In genomic region chr12:80262372-80263170, GRCh38 we compare ENCODE assay signal across 22 cellular contexts.
DNase-seq lines count a peak whose midpoint lies in the region; ATAC-seq, FAIRE-seq and TF ChIP-seq lines count a peak whose summit lies in the region.
"Had no signal": no experiment of that assay in that cellular context is flagged by ENCODE, and none has a peak within 500 bp of the region (broad histone marks: within the 10 kb centered on the region; RNA-seq: fewer than 3 reads in every experiment).

No MANE protein-coding gene starts in this region.

- DNase-seq in AG20443 (ENCODE audit: low spot score) (peak; percentile 24), HT1080 (ENCODE audit: low read depth) (peak; percentile 54), astrocyte (ENCODE audit: low read depth) (no peak), kidney tubule cell (ENCODE audit: low spot score) (peak; percentile 94), NCI-H2081 treated with DMSO at 0.1 percent for 48 hours (lab: John Stamatoyannopoulos, UW) (no peak), NCI-H2107 treated with DMSO at 0.1 percent for 48 hours (lab: John Stamatoyannopoulos, UW; ENCODE audit: unreplicated experiment) (no peak)
- no peak for DNase-seq in activated naive CD4-positive, alpha-beta T cell treated with anti-CD3 and anti-CD28 coated beads, Interleukin-2, amount 10 ng/mL, durations not matched to agents 7 days and 5 days
- DNase-seq: activated naive CD4-positive, alpha-beta T cell; activated T-cell treated with anti-CD3 and anti-CD28 coated beads, Interleukin-2, amount 50 U/mL, for 24 hours; aorta; DND-41; heart left ventricle; left ventricle myocardium inferior; mucosa of descending colon; NCI-H1694 treated with DMSO at 0.1 percent for 48 hours; NCI-H226; Peyer's patch; SK-N-SH; stimulated activated CD4-positive, alpha-beta T cell treated with anti-CD3 and anti-CD28 coated beads, Interleukin-2, amount 100 ng/mL, for 24 hours; stimulated activated naive B cell treated with anti-CD40 and anti-IgM and Interleukin-4, amounts not matched to agents 10 μg/mL and 1 μg/mL and 100 μg/mL, for 72 hours; T-helper 9 cell had no signal

- no peak overlapping the region for H2AFZ ChIP-seq in astrocyte (ENCODE audit: low read depth, low read length)

- no peaks in the 10 kb centered on the region for H3K9me3 Mint-ChIP-seq in astrocyte (ENCODE audit: unreplicated experiment)
- no peaks in the 10 kb centered on the region for H3K9me3 Mint-ChIP-seq in activated naive CD4-positive, alpha-beta T cell treated with anti-CD3 and anti-CD28 coated beads, Interleukin-2, amount 10 ng/mL, durations not matched to agents 7 days and 5 days
- H3K9me3 Mint-ChIP-seq: activated T-cell treated with anti-CD3 and anti-CD28 coated beads, Interleukin-2, amount 50 U/mL, for 24 hours; stimulated activated naive B cell treated with anti-CD40 and anti-IgM and Interleukin-4, amounts not matched to agents 10 μg/mL and 1 μg/mL and 100 μg/mL, for 72 hours had no signal

- H3K9ac ChIP-seq in astrocyte (ENCODE audit: low read length), result no peak overlapping the region
- H3K9ac ChIP-seq: SK-N-SH had no signal

- no peaks in the 10 kb centered on the region for H3K27me3 ChIP-seq in astrocyte (ENCODE audit: insufficient read depth, low read length)
- H3K27me3 ChIP-seq: heart left ventricle, Peyer's patch had no signal

- no peak overlapping the region for H3K27ac Mint-ChIP-seq in astrocyte (ENCODE audit: unreplicated experiment)
- H3K27ac Mint-ChIP-seq in activated naive CD4-positive, alpha-beta T cell treated with anti-CD3 and anti-CD28 coated beads, Interleukin-2, amount 10 ng/mL, durations not matched to agents 7 days and 5 days, result no peak overlapping the region
- H3K27ac Mint-ChIP-seq: activated T-cell treated with anti-CD3 and anti-CD28 coated beads, Interleukin-2, amount 50 U/mL, for 24 hours; stimulated activated naive B cell treated with anti-CD40 and anti-IgM and Interleukin-4, amounts not matched to agents 10 μg/mL and 1 μg/mL and 100 μg/mL, for 72 hours had no signal

- TF ChIP-seq CTCF in astrocyte (IDR thresholded peaks at IDR 0.05; ENCODE audit: insufficient read depth, low read depth, low read length), result no peak

- H3K27ac ChIP-seq in astrocyte (ENCODE audit: low read depth, low read length), result no peak overlapping the region
- H3K27ac ChIP-seq: heart left ventricle, left ventricle myocardium inferior, Peyer's patch had no signal

- FAIRE-seq in astrocyte (lab: Jason Lieb, UNC), result peak; percentile 43

- H3K36me3 ChIP-seq in astrocyte (ENCODE audit: insufficient read depth, low read length), result no peaks in the 10 kb centered on the region
- H3K36me3 ChIP-seq: heart left ventricle, left ventricle myocardium inferior, Peyer's patch had no signal

- H3K4me1 Mint-ChIP-seq in astrocyte (ENCODE audit: low read depth, unreplicated experiment), result peaks cover 3% of the 10 kb centered on the region
- H3K4me1 Mint-ChIP-seq in activated naive CD4-positive, alpha-beta T cell treated with anti-CD3 and anti-CD28 coated beads, Interleukin-2, amount 10 ng/mL, durations not matched to agents 7 days and 5 days, result no peaks in the 10 kb centered on the region
- H3K4me1 Mint-ChIP-seq: stimulated activated naive B cell treated with anti-CD40 and anti-IgM and Interleukin-4, amounts not matched to agents 10 μg/mL and 1 μg/mL and 100 μg/mL, for 72 hours had no signal

- no peaks in the 10 kb centered on the region for H3K79me2 ChIP-seq in astrocyte (ENCODE audit: insufficient read depth, low read length)

- no peaks in the 10 kb centered on the region for H3K36me3 Mint-ChIP-seq in astrocyte (ENCODE audit: low read depth, unreplicated experiment)
- no peaks in the 10 kb centered on the region for H3K36me3 Mint-ChIP-seq in activated naive CD4-positive, alpha-beta T cell treated with anti-CD3 and anti-CD28 coated beads, Interleukin-2, amount 10 ng/mL, durations not matched to agents 7 days and 5 days
- H3K36me3 Mint-ChIP-seq: stimulated activated naive B cell treated with anti-CD40 and anti-IgM and Interleukin-4, amounts not matched to agents 10 μg/mL and 1 μg/mL and 100 μg/mL, for 72 hours had no signal

- no peak overlapping the region for H3K4me3 Mint-ChIP-seq in astrocyte (ENCODE audit: unreplicated experiment)
- no peak overlapping the region for H3K4me3 Mint-ChIP-seq in activated naive CD4-positive, alpha-beta T cell treated with anti-CD3 and anti-CD28 coated beads, Interleukin-2, amount 10 ng/mL, durations not matched to agents 7 days and 5 days
- H3K4me3 Mint-ChIP-seq: activated T-cell treated with anti-CD3 and anti-CD28 coated beads, Interleukin-2, amount 50 U/mL, for 24 hours; stimulated activated naive B cell treated with anti-CD40 and anti-IgM and Interleukin-4, amounts not matched to agents 10 μg/mL and 1 μg/mL and 100 μg/mL, for 72 hours had no signal

- no peaks in the 10 kb centered on the region for H3K4me1 ChIP-seq in astrocyte (ENCODE audit: insufficient read depth, low read length)
- H3K4me1 ChIP-seq: heart left ventricle, left ventricle myocardium inferior, Peyer's patch had no signal

- no peaks in the 10 kb centered on the region for H3K9me3 ChIP-seq in astrocyte (ENCODE audit: insufficient read depth, low read depth, low read length)
- H3K9me3 ChIP-seq: heart left ventricle, left ventricle myocardium inferior, mucosa of descending colon, Peyer's patch, SK-N-SH had no signal

- no peak overlapping the region for H3K4me2 ChIP-seq in astrocyte (ENCODE audit: low read length)
- H3K4me2 ChIP-seq: SK-N-SH had no signal

- CTCF ChIA-PET in activated naive CD4-positive, alpha-beta T cell treated with anti-CD3 and anti-CD28 coated beads, Interleukin-2, amount 10 ng/mL, durations not matched to agents 7 days and 5 days (lab: Charles Lee), result no interaction called here

- H4K20me1 ChIP-seq in astrocyte (ENCODE audit: insufficient read depth, low read length), result no peaks in the 10 kb centered on the region

- no peak overlapping the region for H3K4me3 ChIP-seq in astrocyte (ENCODE audit: insufficient read depth, low read depth, low read length)
- H3K4me3 ChIP-seq: heart left ventricle, left ventricle myocardium inferior, mucosa of descending colon, Peyer's patch had no signal

- no peaks in the 10 kb centered on the region for H3K27me3 Mint-ChIP-seq in astrocyte (ENCODE audit: low read depth, unreplicated experiment)
- H3K27me3 Mint-ChIP-seq in activated naive CD4-positive, alpha-beta T cell treated with anti-CD3 and anti-CD28 coated beads, Interleukin-2, amount 10 ng/mL, durations not matched to agents 7 days and 5 days, result no peaks in the 10 kb centered on the region
- H3K27me3 Mint-ChIP-seq: stimulated activated naive B cell treated with anti-CD40 and anti-IgM and Interleukin-4, amounts not matched to agents 10 μg/mL and 1 μg/mL and 100 μg/mL, for 72 hours had no signal

- no peak for ATAC-seq in GM19328 (IDR thresholded peaks at IDR 0.05; ENCODE audit: unreplicated experiment)
- ATAC-seq: heart left ventricle; mucosa of descending colon; stimulated activated naive B cell treated with anti-CD40 and anti-IgM and Interleukin-4, amounts not matched to agents 10 μg/mL and 1 μg/mL and 100 μg/mL, for 72 hours had no signal

Comparison
In these comparisons a context has a peak if more than half of its experiments do, and no peak if none do; other contexts are left out.
1. DNase-seq: peak in AG20443 (single experiment), HT1080 (single experiment) and kidney tubule cell (single experiment); none in astrocyte (single experiment), NCI-H2081 treated with DMSO at 0.1 percent for 48 hours (single experiment), NCI-H2107 treated with DMSO at 0.1 percent for 48 hours (single experiment) and activated naive CD4-positive, alpha-beta T cell treated with anti-CD3 and anti-CD28 coated beads, Interleukin-2, amount 10 ng/mL, durations not matched to agents 7 days and 5 days (single experiment).